ENCODE assay signal across 18 cellular contexts in genomic region chr9:69454327-69454726, GRCh38.
"Had no signal": no experiment of that assay in that cellular context is flagged by ENCODE, and none has a peak within 500 bp of the region (broad histone marks: within the 10 kb centered on the region; RNA-seq: fewer than 3 reads in every experiment).

No MANE protein-coding gene starts in this region.

- H3K4me1 ChIP-seq: gastroesophageal sphincter, heart right ventricle, tibial nerve, vagina had no signal

- DNase-seq: activated CD4-positive, alpha-beta T cell treated with anti-CD3 and anti-CD28 coated beads, Interleukin-2, amount 50 U/mL, for 4 hours; activated CD4-positive, CD25-positive, alpha-beta regulatory T cell treated with anti-CD3 and anti-CD28 coated beads, Interleukin-2, amount 50 U/mL, for 72 hours; activated CD8-positive, alpha-beta memory T cell treated with anti-CD3 and anti-CD28 coated beads, Interleukin-2, amount 10 ng/mL, durations not matched to agents 7 days and 5 days; activated effector memory CD4-positive, alpha-beta T cell treated with Interleukin-2 at 50 U/mL for 16 hours; activated naive CD4-positive, alpha-beta T cell treated with anti-CD3 and anti-CD28 coated beads, Interleukin-2, amount 50 U/mL, for 16 hours; activated T-cell treated with anti-CD3 and anti-CD28 coated beads, Interleukin-2, amount 50 U/mL, for 1 hour; effector memory CD8-positive, alpha-beta T cell; heart right ventricle; left colon; mucosa of descending colon; naive thymus-derived CD8-positive, alpha-beta T cell; nucleus accumbens; stimulated activated CD4-positive, alpha-beta T cell treated with anti-CD3 and anti-CD28 coated beads, Interleukin-2, amount 100 ng/mL, for 48 hours had no signal

- H3K4me3 ChIP-seq: gastroesophageal sphincter, heart right ventricle, mucosa of descending colon, tibial nerve, vagina had no signal

- H3K27ac ChIP-seq: epithelial cell of prostate, gastroesophageal sphincter, heart right ventricle, tibial nerve, vagina had no signal

- H3K9me3 ChIP-seq: gastroesophageal sphincter, heart right ventricle, mucosa of descending colon, tibial nerve, vagina had no signal

- H3K27me3 ChIP-seq: gastroesophageal sphincter, heart right ventricle, tibial nerve, vagina had no signal

- ATAC-seq: activated CD8-positive, alpha-beta memory T cell treated with anti-CD3 and anti-CD28 coated beads, Interleukin-2, amount 10 ng/mL, durations not matched to agents 7 days and 5 days; effector memory CD8-positive, alpha-beta T cell; gastroesophageal sphincter; heart right ventricle; left colon; mucosa of descending colon; naive thymus-derived CD8-positive, alpha-beta T cell; stimulated activated memory B cell treated with anti-CD40 and anti-IgM and Interleukin-4, amounts not matched to agents 10 μg/mL and 1 μg/mL and 100 μg/mL, for 72 hours had no signal
